In the genomic region with DNA sequence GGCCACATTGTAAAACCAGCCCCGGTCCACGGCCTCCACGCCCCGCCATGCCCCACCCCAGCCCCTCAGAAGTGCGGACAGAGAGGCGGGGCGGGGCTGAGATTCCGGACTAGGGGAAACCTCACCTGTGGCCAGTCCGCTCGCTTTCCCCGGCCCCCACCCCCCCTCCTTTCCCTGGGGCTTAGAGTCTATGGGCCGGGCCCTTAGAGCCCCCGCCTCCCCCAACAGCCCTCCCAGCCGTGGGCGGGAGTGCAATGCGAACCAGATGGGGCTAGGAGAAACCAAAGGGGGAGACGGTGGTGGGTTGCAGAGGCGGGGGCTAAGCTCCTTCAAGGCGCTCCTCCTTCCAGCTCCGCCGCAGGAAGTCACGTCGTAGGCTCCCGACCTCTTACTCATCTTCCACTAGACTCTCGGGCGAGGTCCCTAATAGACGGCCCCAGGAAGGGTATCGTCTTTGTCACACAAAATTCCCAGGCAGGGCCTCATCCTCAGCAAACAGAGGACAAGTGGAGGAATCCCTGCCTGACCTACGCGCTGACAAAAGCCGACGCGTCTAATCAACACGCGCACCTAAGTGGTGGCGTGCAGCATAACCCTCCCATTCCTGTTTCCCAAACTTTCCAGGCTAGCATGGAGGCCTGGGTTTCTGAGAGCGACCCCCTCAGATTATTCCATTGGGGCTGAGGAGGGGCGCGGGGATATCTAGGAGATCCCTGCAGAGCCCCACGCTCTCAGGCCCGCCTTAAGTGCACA, we compare ENCODE assay signal across 8 cellular contexts. TPM values are rescaled to one million over a fixed set of nuclear protein-coding genes. Genes with fewer than 3 reads are reported as not detected.
DNase-seq lines count a peak whose midpoint lies in the region; ATAC-seq and TF ChIP-seq lines count a peak whose summit lies in the region.

No MANE protein-coding gene starts in this region.

- H3K27me3 ChIP-seq in CD4-positive, alpha-beta T cell (ENCODE audit: control insufficient read depth, insufficient read depth, low read length): no peaks in the 10 kb centered on the region
- H3K27me3 ChIP-seq in Panc1 (ENCODE audit: control insufficient read depth, insufficient read depth, low read length) (no peaks in the 10 kb centered on the region), subcutaneous abdominal adipose tissue (ENCODE audit: control insufficient read depth in 5 of 5, insufficient read depth in 4 of 5, low read length in 5 of 5) (no peaks in the 10 kb centered on the region)

- H3K9me3 Mint-ChIP-seq in CD4-positive, alpha-beta T cell: no peaks in the 10 kb centered on the region
- no peaks in the 10 kb centered on the region for H3K9me3 Mint-ChIP-seq in neural crest cell

- H3K36me3 ChIP-seq in Panc1 (ENCODE audit: control insufficient read depth, insufficient read depth, low read length) (peaks cover 5% of the 10 kb centered on the region; the same call in 1 of the 2 replicates), subcutaneous abdominal adipose tissue (ENCODE audit: control insufficient read depth in 5 of 5, insufficient read depth in 5 of 5, low read length in 5 of 5) (peaks cover 0 to 22% (median 18%) of the 10 kb centered on the region in 5 donors)

- peak; percentile 39 for ATAC-seq in CD4-positive, alpha-beta T cell (ENCODE audit: poor library complexity)
- ATAC-seq in GM19351 (IDR thresholded peaks at IDR 0.05; ENCODE audit: unreplicated experiment): peak; percentile 40
- ATAC-seq in HG03521 (IDR thresholded peaks at IDR 0.05; ENCODE audit: unreplicated experiment): peak; percentile 30
- ATAC-seq in Panc1: peak; percentile 75

- peak in 9 of 10 experiments; percentile 33 to 75 (median 56) for DNase-seq in CD4-positive, alpha-beta T cell
- no peak for DNase-seq in Panc1 (ENCODE audit: low read depth, low spot score)
- peak; percentile 41 to 64 for DNase-seq in activated T-helper 1 cell treated with anti-CD3 and anti-CD28 coated beads, Interleukin-2, amount 50 U/mL, for 16 hours (ENCODE audit: low read depth in 1 of 2, low spot score in 1 of 2)
- DNase-seq in fibroblast of peridontal ligament (ENCODE audit: extremely low read depth): peak; percentile 93
- DNase-seq in neural crest cell (ENCODE audit: low read depth, low spot score): peak; percentile 55

- H3K4me1 Mint-ChIP-seq in CD4-positive, alpha-beta T cell (ENCODE audit: low read depth): peaks cover 64% of the 10 kb centered on the region
- H3K4me1 Mint-ChIP-seq in neural crest cell: peaks cover 65% of the 10 kb centered on the region

- H3K9ac ChIP-seq in subcutaneous abdominal adipose tissue (ENCODE audit: low read length in 5 of 5): peak overlapping the region; percentile 65 to 88 (median 76)

- in situ Hi-C loops in Panc1 (cut with HindIII; ENCODE audit: low pct_unique_long_range_greater_than_20kb, low sequenced_read_pairs): no loop called here

- H3K4me1 ChIP-seq in Panc1 (ENCODE audit: control insufficient read depth, insufficient read depth, low read length) (peaks cover 19% of the 10 kb centered on the region), subcutaneous abdominal adipose tissue (ENCODE audit: control insufficient read depth in 5 of 5, insufficient read depth in 5 of 5, low read length in 5 of 5) (peaks cover 8 to 59% (median 48%) of the 10 kb centered on the region in 5 donors)

- H3K4me3 Mint-ChIP-seq in CD4-positive, alpha-beta T cell: peak overlapping the region; percentile 98
- peak overlapping the region; percentile 95 for H3K4me3 Mint-ChIP-seq in neural crest cell

- H3K9me3 ChIP-seq in CD4-positive, alpha-beta T cell (ENCODE audit: control insufficient read depth, low read length): no peaks in the 10 kb centered on the region
- no peaks in the 10 kb centered on the region for H3K9me3 ChIP-seq in Panc1 (ENCODE audit: control insufficient read depth, insufficient read depth, low read depth, low read length)
- no peaks in the 10 kb centered on the region for H3K9me3 ChIP-seq in subcutaneous abdominal adipose tissue (ENCODE audit: control insufficient read depth in 5 of 5, low read length in 5 of 5)

- H3K27ac ChIP-seq in CD4-positive, alpha-beta T cell (ENCODE audit: low read depth, low read length): peak overlapping the region; percentile 99
- H3K27ac ChIP-seq in Panc1 (ENCODE audit: low read length) (peak overlapping the region; percentile 86), subcutaneous abdominal adipose tissue (ENCODE audit: low read depth, low read length) (peak overlapping the region; percentile 99)

- no peaks in the 10 kb centered on the region for H3K27me3 Mint-ChIP-seq in CD4-positive, alpha-beta T cell
- H3K27me3 Mint-ChIP-seq in neural crest cell (ENCODE audit: low read depth): no peaks in the 10 kb centered on the region

- H3K4me3 ChIP-seq in Panc1 (ENCODE audit: low read depth in 2 of 2, low read length in 2 of 2) (peak overlapping the region; percentile 88 to 91), subcutaneous abdominal adipose tissue (ENCODE audit: low read depth in 1 of 5, low read length in 5 of 5) (peak overlapping the region; percentile 59 to 78 (median 74))

- intact Hi-C loops in CD4-positive, alpha-beta T cell (cut with DNase I, micrococcal nuclease): loop anchor here (1.0 to 10.0 kb wide), 4 partner anchors 9 to 453 kb away; partner anchors contain the start of genes STAT6 (in 2 of the 2) and BAZ2A (in 1 of the 2)
- intact Hi-C loops in Panc1 (cut with micrococcal nuclease; ENCODE audit: unreplicated experiment): no loop called here

- TF ChIP-seq CTCF in CD4-positive, alpha-beta T cell (IDR thresholded peaks at IDR 0.05): no peak
- TF ChIP-seq CTCF in Panc1 (IDR thresholded peaks at IDR 0.05) (no peak), neural crest cell (conservative IDR thresholded peaks at IDR 0.05) (no peak)

- POLR2A ChIA-PET in CD4-positive, alpha-beta T cell (lab: Charles Lee): interaction anchor here (1.2 to 14.4 kb wide), 8 partner anchors 10 to 401 kb away, joined by 3 to 344 read pairs (median 9); partner anchors contain the start of genes NEMP1 and STAT6
- POLR2A ChIA-PET in Panc1 (lab: Charles Lee): interaction anchor here (0.6 kb wide), 1 partner anchor 9 kb away, joined by 3 read pairs; no protein-coding TSS in a partner anchor

- CTCF ChIA-PET in CD4-positive, alpha-beta T cell (lab: Charles Lee): interaction anchor here (0.6 to 2.0 kb wide), 2 partner anchors 18 to 24 kb away, joined by 4 to 12 read pairs; no protein-coding TSS in a partner anchor
- CTCF ChIA-PET in Panc1 (lab: Charles Lee): interaction anchor here (0.5 to 1.8 kb wide), 2 partner anchors 21 to 24 kb away, joined by 3 to 7 read pairs; partner anchors contain the start of gene STAT6

- H3K27ac Mint-ChIP-seq in CD4-positive, alpha-beta T cell: peak overlapping the region; percentile 98
- peak overlapping the region; percentile 97 for H3K27ac Mint-ChIP-seq in neural crest cell (ENCODE audit: unreplicated experiment)

- H3K36me3 Mint-ChIP-seq in CD4-positive, alpha-beta T cell (ENCODE audit: low read depth): peaks cover 48% of the 10 kb centered on the region
- peaks cover 5% of the 10 kb centered on the region for H3K36me3 Mint-ChIP-seq in neural crest cell (ENCODE audit: low read depth)

- no TSS peak for BruUV-seq in Panc1 (replicated peaks; lab: Mats Ljungman, UMichigan)

RNA-seq across cellular contexts. Expression of gene NAB2, which starts 1.0 kb away (rescaled TPM):
- total RNA-seq in CD4-positive, alpha-beta T cell: 1 to 10 TPM; 4.8 to 6.1 TPM
- total RNA-seq in Panc1 (2021; ENCODE audit: unreplicated experiment) (13.9 TPM), neural crest cell (58.0 and 61.2 TPM in 2 replicates)
- polyA plus RNA-seq in Panc1 (2012; ENCODE audit: insufficient read length): 22.8 TPM

RNA-seq across cellular contexts. Expression of gene NEMP1, which starts 9.3 kb away (rescaled TPM):
- total RNA-seq in CD4-positive, alpha-beta T cell: 1 to 10 TPM; 7.2 to 9.9 TPM
- 46.9 TPM for total RNA-seq in Panc1 (2021; ENCODE audit: unreplicated experiment)
- polyA plus RNA-seq in Panc1 (2012; ENCODE audit: insufficient read length): 11.6 TPM
- total RNA-seq in neural crest cell: 44.0 and 49.6 TPM in 2 replicates

RNA-seq across cellular contexts. Expression of gene STAT6, which starts 23.3 kb away (rescaled TPM):
- total RNA-seq in CD4-positive, alpha-beta T cell: 100 to 1,000 TPM; 133 to 144 TPM
- total RNA-seq in Panc1 (2021; ENCODE audit: unreplicated experiment): 52.3 TPM
- 68.8 TPM for polyA plus RNA-seq in Panc1 (2012; ENCODE audit: insufficient read length)
- total RNA-seq in neural crest cell: 40.2 and 41.7 TPM in 2 replicates

RNA-seq across cellular contexts. Expression of gene MYO1A, which starts 37.9 kb away (rescaled TPM):
- 1 to 10 TPM; 1.0 to 1.1 TPM for total RNA-seq in CD4-positive, alpha-beta T cell
- total RNA-seq in Panc1 (2021; ENCODE audit: unreplicated experiment) (not detected), neural crest cell (0.25 and 0.40 TPM in 2 replicates)
- polyA plus RNA-seq in Panc1 (2012; ENCODE audit: insufficient read length): not detected

RNA-seq across cellular contexts. Expression of gene LRP1, which starts 40.4 kb away (rescaled TPM):
- total RNA-seq in CD4-positive, alpha-beta T cell: 1 to 10 TPM; 6.6 to 8.5 TPM
- 9.0 TPM for total RNA-seq in Panc1 (2021; ENCODE audit: unreplicated experiment)
- polyA plus RNA-seq in Panc1 (2012; ENCODE audit: insufficient read length): 28.2 TPM
- total RNA-seq in neural crest cell: 61.8 and 62.7 TPM in 2 replicates
